28 cellular contexts compared by ENCODE assay signal in the genomic region with DNA sequence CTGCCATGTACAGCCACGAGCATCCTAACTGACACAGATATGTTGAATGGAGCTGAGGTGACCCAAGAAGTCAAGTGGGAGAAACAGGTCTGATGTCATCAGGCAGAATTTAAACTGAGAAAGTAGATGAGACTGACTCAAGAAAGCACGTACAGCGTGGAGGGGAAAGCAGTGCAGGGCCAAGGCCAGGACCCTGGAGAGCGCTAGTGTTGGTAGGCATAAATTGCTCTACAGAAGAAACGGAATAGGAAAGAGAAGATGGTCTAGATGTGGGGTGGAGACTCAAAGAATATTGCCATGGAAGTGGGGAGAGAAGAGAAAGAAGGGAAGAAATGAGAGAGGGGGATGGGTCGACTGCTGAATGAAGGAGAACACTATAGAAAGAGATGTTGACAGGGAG. TPM values are rescaled to one million over a fixed set of nuclear protein-coding genes. Genes with fewer than 3 reads are reported as not detected.
DNase-seq lines count a peak whose midpoint lies in the region; ATAC-seq, FAIRE-seq and TF ChIP-seq lines count a peak whose summit lies in the region.
"Had no signal": no experiment of that assay in that cellular context is flagged by ENCODE, and none has a peak within 500 bp of the region (broad histone marks: within the 10 kb centered on the region; RNA-seq: fewer than 3 reads in every experiment).

No MANE protein-coding gene starts in this region.

- H3K9me3 ChIP-seq in HepG2 (ENCODE audit: low read length) (no peaks in the 10 kb centered on the region), right lobe of liver (no peaks in the 10 kb centered on the region)
- H3K9me3 ChIP-seq: ascending aorta, colonic mucosa, Peyer's patch had no signal

- H3K27me3 ChIP-seq in HepG2 (ENCODE audit: control insufficient read depth in 1 of 2, insufficient read depth in 2 of 2, low read length in 2 of 2) = peaks cover under 1 to 18% of the 10 kb centered on the region in 2 experiments; a peak in 2 of 5 replicates
- H3K27me3 ChIP-seq in right lobe of liver = no peaks in the 10 kb centered on the region
- H3K27me3 ChIP-seq: colonic mucosa, Peyer's patch had no signal

- TF ChIP-seq EP300 in HepG2 (IDR thresholded peaks at IDR 0.05; ENCODE audit: low read depth in 2 of 2, low read length in 2 of 2) (no peak), HepG2 (CRISPR knock-in tag; IDR thresholded peaks at IDR 0.05; ENCODE audit: borderline replicate concordance) (no peak)

- no peaks in the 10 kb centered on the region for H3K9me3 Mint-ChIP-seq in glutamatergic neuron (ENCODE audit: unreplicated experiment)
- H3K9me3 Mint-ChIP-seq: natural killer cell had no signal

- no peak for TF ChIP-seq CTCF in HepG2 (CRISPR knock-in tag; IDR thresholded peaks at IDR 0.05)
- no peak for TF ChIP-seq CTCF in right lobe of liver (IDR thresholded peaks at IDR 0.05)
- TF ChIP-seq CTCF in epithelial cell of esophagus (IDR thresholded peaks at IDR 0.05; ENCODE audit: insufficient read depth, low read depth, low read length, missing control alignments) = no peak
- TF ChIP-seq CTCF in glutamatergic neuron (IDR thresholded peaks at IDR 0.05; ENCODE audit: partially characterized antibody, unreplicated experiment) = no peak

- H3K27ac Mint-ChIP-seq in glutamatergic neuron (ENCODE audit: unreplicated experiment) = no peak overlapping the region
- H3K27ac Mint-ChIP-seq: activated CD8-positive, alpha-beta memory T cell treated with anti-CD3 and anti-CD28 coated beads, Interleukin-2, amount 10 ng/mL, durations not matched to agents 7 days and 5 days; immature natural killer cell; memory B cell; natural killer cell had no signal

- DNase-seq in HepG2 (ENCODE audit: low spot score) = no peak
- no peak for DNase-seq in right lobe of liver
- DNase-seq in RPMI7951 (ENCODE audit: low read depth) = peak; percentile 11
- peak; percentile 29 for DNase-seq in epithelial cell of esophagus (ENCODE audit: low read depth)
- DNase-seq in urothelium cell line (ENCODE audit: low spot score) = peak; percentile 31
- DNase-seq in glutamatergic neuron = no peak
- no peak for DNase-seq in caudate nucleus (lab: John Stamatoyannopoulos, UW)
- DNase-seq in SKM-1 (lab: John Stamatoyannopoulos, UW; ENCODE audit: unreplicated experiment) = no peak
- DNase-seq: activated CD8-positive, alpha-beta memory T cell treated with anti-CD3 and anti-CD28 coated beads, Interleukin-2, amount 10 ng/mL, durations not matched to agents 7 days and 5 days; activated effector memory CD4-positive, alpha-beta T cell treated with anti-CD3 and anti-CD28 coated beads, Interleukin-2, amount 50 U/mL, for 16 hours; colonic mucosa; immature natural killer cell; natural killer cell; NCI-H1417; Peyer's patch; stimulated activated CD4-positive, alpha-beta T cell treated with anti-CD3 and anti-CD28 coated beads, Interleukin-4, amount 100 ng/mL, for 4 hours; stimulated activated CD8-positive, alpha-beta memory T cell treated with anti-CD3 and anti-CD28 coated beads, Interleukin-4, amount 100 ng/mL, for 48 hours had no signal

- H2AFZ ChIP-seq in HepG2 (ENCODE audit: low read length) = no peak overlapping the region

- H3K4me1 Mint-ChIP-seq in glutamatergic neuron (ENCODE audit: low read depth, unreplicated experiment) = peaks cover 11% of the 10 kb centered on the region
- H3K4me1 Mint-ChIP-seq: activated CD8-positive, alpha-beta memory T cell treated with anti-CD3 and anti-CD28 coated beads, Interleukin-2, amount 10 ng/mL, durations not matched to agents 7 days and 5 days; immature natural killer cell; memory B cell; natural killer cell had no signal

- H3K4me3 ChIP-seq in HepG2 (replicated peaks in 1 of 3; ENCODE audit: insufficient read depth in 1 of 3, low read depth in 2 of 3, low read length in 3 of 3) = no peak overlapping the region
- no peak overlapping the region for H3K4me3 ChIP-seq in right lobe of liver
- no peak overlapping the region for H3K4me3 ChIP-seq in epithelial cell of esophagus (ENCODE audit: low read length)
- H3K4me3 ChIP-seq: ascending aorta, colonic mucosa, Peyer's patch, smooth muscle cell had no signal

- POLR2A ChIA-PET in HepG2 (lab: Yijun Ruan, JAX) = no interaction called here

- H3K4me1 ChIP-seq in HepG2 (ENCODE audit: insufficient read depth, low read length) = no peaks in the 10 kb centered on the region
- H3K4me1 ChIP-seq in right lobe of liver = no peaks in the 10 kb centered on the region
- H3K4me1 ChIP-seq: ascending aorta, colonic mucosa, Peyer's patch had no signal

- H3K79me2 ChIP-seq in HepG2 (ENCODE audit: insufficient read depth, low read length) = no peaks in the 10 kb centered on the region

- no peaks in the 10 kb centered on the region for H4K20me1 ChIP-seq in HepG2 (ENCODE audit: insufficient read depth, low read length)

- H3K36me3 ChIP-seq in HepG2 (replicated peaks in 1 of 2; ENCODE audit: control insufficient read depth in 1 of 2, insufficient read depth in 2 of 2, low read length in 2 of 2) (no peaks in the 10 kb centered on the region), right lobe of liver (no peaks in the 10 kb centered on the region)
- H3K36me3 ChIP-seq: ascending aorta, colonic mucosa, Peyer's patch had no signal

- FAIRE-seq in HepG2 (lab: Jason Lieb, UNC) (no peak), urothelium cell line (lab: Jason Lieb, UNC) (no peak)
- FAIRE-seq: G401.6, H1 had no signal

- H3K27ac ChIP-seq in HepG2 (ENCODE audit: extremely low read length, insufficient read depth, low read length) (no peak overlapping the region), right lobe of liver (no peak overlapping the region), caudate nucleus (ENCODE audit: low read depth, low read length) (no peak overlapping the region)
- H3K27ac ChIP-seq: ascending aorta, colonic mucosa, HL-60, KMS-11, Peyer's patch had no signal

- in situ Hi-C loops in HepG2 (cut with HindIII; ENCODE audit: extremely low pct_ligation_motif_present, low pct_unique_long_range_greater_than_20kb) = no loop called here

- BruUV-seq in HepG2 (replicated peaks; lab: Mats Ljungman, UMichigan) = no TSS peak

- ATAC-seq in HepG2 (no peak), right lobe of liver (no peak)
- ATAC-seq: activated CD8-positive, alpha-beta memory T cell treated with anti-CD3 and anti-CD28 coated beads, Interleukin-2, amount 10 ng/mL, durations not matched to agents 7 days and 5 days; natural killer cell had no signal

- intact Hi-C loops in HepG2 (cut with micrococcal nuclease; ENCODE audit: unreplicated experiment) (no loop called here), right lobe of liver (cut with DNase I) (no loop called here)

- WGBS in HepG2 (ENCODE audit: low lambda C conversion rate) = 4% methylated on average over 6 of the region's 6 CpGs
- 42% methylated on average over 6 of the region's 6 CpGs for WGBS in right lobe of liver (ENCODE audit: insufficient coverage, low coverage, low lambda C conversion rate, missing lambda C conversion rate)

- H3K4me2 ChIP-seq in HepG2 (ENCODE audit: low read depth, low read length) = no peak overlapping the region
- H3K4me2 ChIP-seq: KMS-11, smooth muscle cell had no signal

- H3K4me3 Mint-ChIP-seq in glutamatergic neuron (ENCODE audit: unreplicated experiment) = no peak overlapping the region
- H3K4me3 Mint-ChIP-seq: activated CD8-positive, alpha-beta memory T cell treated with anti-CD3 and anti-CD28 coated beads, Interleukin-2, amount 10 ng/mL, durations not matched to agents 7 days and 5 days; immature natural killer cell; memory B cell; natural killer cell had no signal

- no peak overlapping the region for H3K9ac ChIP-seq in HepG2 (ENCODE audit: insufficient read depth, low read depth, low read length)
- H3K9ac ChIP-seq: KMS-11 had no signal

- TF ChIP-seq POLR2A in HepG2 (IDR thresholded peaks at IDR 0.05; ENCODE audit: insufficient read depth in 1 of 2, low read depth in 2 of 2, low read length in 2 of 2) = no peak
- no peak for TF ChIP-seq POLR2A in right lobe of liver (IDR thresholded peaks at IDR 0.05)

- CTCF ChIA-PET in HepG2 (lab: Yijun Ruan, JAX; ENCODE audit: low intra/inter-chr PET ratio, low total read pairs) = no interaction called here

- peaks cover 2% of the 10 kb centered on the region for H3K27me3 Mint-ChIP-seq in glutamatergic neuron (ENCODE audit: unreplicated experiment)

- TF ChIP-seq RAD21 in HepG2 (CRISPR knock-in tag; IDR thresholded peaks at IDR 0.05) = no peak

- H3K36me3 Mint-ChIP-seq in glutamatergic neuron (ENCODE audit: unreplicated experiment) = no peaks in the 10 kb centered on the region
- H3K36me3 Mint-ChIP-seq: activated CD8-positive, alpha-beta memory T cell treated with anti-CD3 and anti-CD28 coated beads, Interleukin-2, amount 10 ng/mL, durations not matched to agents 7 days and 5 days; immature natural killer cell; memory B cell; natural killer cell had no signal

RNA-seq across cellular contexts. Expression of gene GJB5, which starts 45.3 kb away (rescaled TPM):
- total RNA-seq in HepG2 (2016; rRNA removed; fragmentation: Illumina TruSeq; extraction: Trizol) (not detected in 2 replicates), right lobe of liver (not detected), glutamatergic neuron (ENCODE audit: unreplicated experiment) (not detected)
- not detected in 2 replicates for total RNA-seq in HepG2 (2016; cell fraction: cytosol; rRNA removed; fragmentation: Illumina TruSeq; extraction: Trizol; ENCODE audit: low read depth)
- total RNA-seq in HepG2 (2016; cell fraction: insoluble cytoplasmic fraction; rRNA removed; fragmentation: Illumina TruSeq; extraction: Trizol) = not detected in 2 replicates
- total RNA-seq in HepG2 (2016; cell fraction: membrane; rRNA removed; fragmentation: Illumina TruSeq; extraction: Trizol) = not detected in 2 replicates
- not detected in 2 replicates for total RNA-seq in HepG2 (2016; cell fraction: nucleus; rRNA removed; fragmentation: Illumina TruSeq; extraction: Trizol)
- not detected in 2 replicates for polyA plus RNA-seq in HepG2 (2011; rRNA removed)
- not detected in 2 replicates for polyA plus RNA-seq in HepG2 (2011; cell fraction: cytosol; rRNA removed)
- polyA plus RNA-seq in HepG2 (2011; cell fraction: nucleus; rRNA removed) = not detected in 2 replicates
- not detected in 2 replicates for polyA plus RNA-seq in HepG2 (2012)
- not detected in 2 replicates for polyA plus RNA-seq in HepG2 (2016; cell fraction: cytosol; fragmentation: Illumina TruSeq; extraction: Trizol; ENCODE audit: low read depth)
- polyA plus RNA-seq in HepG2 (2016; cell fraction: insoluble cytoplasmic fraction; fragmentation: Illumina TruSeq; extraction: Trizol; ENCODE audit: low read depth) = not detected in 2 replicates
- polyA plus RNA-seq in HepG2 (2016; cell fraction: membrane; fragmentation: Illumina TruSeq; extraction: Trizol; ENCODE audit: low read depth) = not detected in 2 replicates
- polyA plus RNA-seq in HepG2 (2016; cell fraction: nucleus; fragmentation: Illumina TruSeq; extraction: Trizol; ENCODE audit: insufficient read depth, low read depth) = not detected in 2 replicates
- 16.6 TPM in 1 of 2 replicates, not detected in the other for polyA minus RNA-seq in HepG2 (2011; rRNA and poly(A)+ RNA removed; ENCODE audit: low replicate concordance)
- polyA minus RNA-seq in HepG2 (2011; cell fraction: cytosol; rRNA and poly(A)+ RNA removed) = not detected in 2 replicates
- not detected in 2 replicates for polyA minus RNA-seq in HepG2 (2011; cell fraction: nucleus; rRNA and poly(A)+ RNA removed)
- not detected in 2 replicates for total RNA-seq in RPMI7951 (2014; rRNA removed; shearing (Covaris generic))
- total RNA-seq: activated CD8-positive, alpha-beta memory T cell treated with anti-CD3 and anti-CD28 coated beads, Interleukin-2, amount 10 ng/mL, durations not matched to agents 7 days and 5 days; ascending aorta; epithelial cell of proximal tubule; glomerular endothelial cell; natural killer cell; Peyer's patch; posterior vena cava; temporal lobe had no signal
- polyA plus RNA-seq: immature natural killer cell had no signal

RNA-seq across cellular contexts. Expression of gene GJB4, which starts 50.0 kb away (rescaled TPM):
- total RNA-seq in HepG2 (2016; rRNA removed; fragmentation: Illumina TruSeq; extraction: Trizol) (not detected in 2 replicates), right lobe of liver (not detected), glutamatergic neuron (ENCODE audit: unreplicated experiment) (not detected)
- not detected in 2 replicates for total RNA-seq in HepG2 (2016; cell fraction: cytosol; rRNA removed; fragmentation: Illumina TruSeq; extraction: Trizol; ENCODE audit: low read depth)
- not detected in 2 replicates for total RNA-seq in HepG2 (2016; cell fraction: insoluble cytoplasmic fraction; rRNA removed; fragmentation: Illumina TruSeq; extraction: Trizol)
- not detected in 2 replicates for total RNA-seq in HepG2 (2016; cell fraction: membrane; rRNA removed; fragmentation: Illumina TruSeq; extraction: Trizol)
- total RNA-seq in HepG2 (2016; cell fraction: nucleus; rRNA removed; fragmentation: Illumina TruSeq; extraction: Trizol) = not detected in 2 replicates
- not detected in 2 replicates for polyA plus RNA-seq in HepG2 (2011; rRNA removed)
- polyA plus RNA-seq in HepG2 (2011; cell fraction: cytosol; rRNA removed) = not detected in 2 replicates
- not detected in 2 replicates for polyA plus RNA-seq in HepG2 (2011; cell fraction: nucleus; rRNA removed)
- not detected in 2 replicates for polyA plus RNA-seq in HepG2 (2012)
- not detected in 2 replicates for polyA plus RNA-seq in HepG2 (2016; cell fraction: cytosol; fragmentation: Illumina TruSeq; extraction: Trizol; ENCODE audit: low read depth)
- not detected in 2 replicates for polyA plus RNA-seq in HepG2 (2016; cell fraction: insoluble cytoplasmic fraction; fragmentation: Illumina TruSeq; extraction: Trizol; ENCODE audit: low read depth)
- not detected in 2 replicates for polyA plus RNA-seq in HepG2 (2016; cell fraction: membrane; fragmentation: Illumina TruSeq; extraction: Trizol; ENCODE audit: low read depth)
- not detected in 2 replicates for polyA plus RNA-seq in HepG2 (2016; cell fraction: nucleus; fragmentation: Illumina TruSeq; extraction: Trizol; ENCODE audit: insufficient read depth, low read depth)
- polyA minus RNA-seq in HepG2 (2011; rRNA and poly(A)+ RNA removed; ENCODE audit: low replicate concordance) = 0.14 TPM in 1 of 2 replicates, not detected in the other
- not detected in 2 replicates for polyA minus RNA-seq in HepG2 (2011; cell fraction: cytosol; rRNA and poly(A)+ RNA removed)
- not detected in 2 replicates for polyA minus RNA-seq in HepG2 (2011; cell fraction: nucleus; rRNA and poly(A)+ RNA removed)
- not detected in 2 replicates for total RNA-seq in RPMI7951 (2014; rRNA removed; shearing (Covaris generic))
- total RNA-seq: activated CD8-positive, alpha-beta memory T cell treated with anti-CD3 and anti-CD28 coated beads, Interleukin-2, amount 10 ng/mL, durations not matched to agents 7 days and 5 days; ascending aorta; glomerular endothelial cell; natural killer cell; Peyer's patch; posterior vena cava; temporal lobe had no signal
- polyA plus RNA-seq: immature natural killer cell, smooth muscle cell had no signal

Comparison
In these comparisons a context has a peak if more than half of its experiments do, and no peak if none do; other contexts are left out.
1. DNase-seq: peak in RPMI7951 (single experiment), epithelial cell of esophagus (single experiment) and urothelium cell line (single experiment); none in HepG2 (single experiment), right lobe of liver (0 of 3), glutamatergic neuron (single experiment), caudate nucleus (0 of 61) and SKM-1 (single experiment).